17 cellular contexts compared by ENCODE assay signal in the genomic region with DNA sequence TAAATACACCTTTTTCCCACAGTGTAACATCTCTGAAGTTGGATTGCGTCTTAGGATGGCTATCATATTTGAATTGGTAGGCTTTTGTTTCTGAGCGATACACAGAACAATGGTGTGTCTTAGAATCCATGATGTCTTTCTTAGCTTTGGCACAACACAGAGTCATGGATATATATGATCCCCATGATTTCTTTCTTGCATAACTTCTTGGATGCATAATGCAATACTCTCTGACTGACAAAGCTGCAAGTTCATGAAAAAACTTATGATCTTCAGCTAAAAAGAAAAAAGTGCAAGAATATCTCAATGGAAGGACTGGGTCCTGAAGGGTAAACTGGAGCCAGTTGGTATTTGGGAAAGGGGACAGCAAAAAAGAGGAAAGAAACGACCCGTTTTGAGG.
"Had no signal": no experiment of that assay in that cellular context is flagged by ENCODE, and none has a peak within 500 bp of the region (broad histone marks: within the 10 kb centered on the region; RNA-seq: fewer than 3 reads in every experiment).

No MANE protein-coding gene starts in this region.

- H3K27ac ChIP-seq: epithelial cell of prostate, prostate gland had no signal

- H3K27ac Mint-ChIP-seq: activated T-cell treated with anti-CD3 and anti-CD28 coated beads, Interleukin-2, amount 50 U/mL, for 24 hours; stimulated activated naive B cell treated with anti-CD40 and anti-IgM and Interleukin-4, amounts not matched to agents 10 μg/mL and 1 μg/mL and 100 μg/mL, for 72 hours had no signal

- H3K9me3 ChIP-seq: prostate gland, spleen had no signal

- H3K4me1 ChIP-seq: prostate gland had no signal

- H3K36me3 ChIP-seq: prostate gland had no signal

- H3K9me3 Mint-ChIP-seq: activated T-cell treated with anti-CD3 and anti-CD28 coated beads, Interleukin-2, amount 50 U/mL, for 24 hours; naive B cell; stimulated activated naive B cell treated with anti-CD40 and anti-IgM and Interleukin-4, amounts not matched to agents 10 μg/mL and 1 μg/mL and 100 μg/mL, for 72 hours had no signal

- H3K36me3 Mint-ChIP-seq: naive B cell; stimulated activated naive B cell treated with anti-CD40 and anti-IgM and Interleukin-4, amounts not matched to agents 10 μg/mL and 1 μg/mL and 100 μg/mL, for 72 hours had no signal

- H3K4me3 Mint-ChIP-seq: activated T-cell treated with anti-CD3 and anti-CD28 coated beads, Interleukin-2, amount 50 U/mL, for 24 hours; stimulated activated naive B cell treated with anti-CD40 and anti-IgM and Interleukin-4, amounts not matched to agents 10 μg/mL and 1 μg/mL and 100 μg/mL, for 72 hours had no signal

- H3K4me3 ChIP-seq: lung, prostate gland, spleen had no signal

- ATAC-seq: activated CD4-positive, CD25-positive, alpha-beta regulatory T cell treated with anti-CD3 and anti-CD28 coated beads, Interleukin-2, amount 50 U/mL, for 24 hours; sciatic nerve; stimulated activated naive B cell treated with anti-CD40 and anti-IgM and Interleukin-4, amounts not matched to agents 10 μg/mL and 1 μg/mL and 100 μg/mL, for 72 hours had no signal

- DNase-seq: activated CD4-positive, alpha-beta T cell treated with anti-CD3 and anti-CD28 coated beads, Interleukin-2, amount 50 U/mL, for 4 hours; activated gamma-delta T cell; activated T-cell treated with anti-CD3 and anti-CD28 coated beads, Interleukin-2, amount 50 U/mL, for 24 hours; central memory CD4-positive, alpha-beta T cell; cortex of kidney; effector CD8-positive, alpha-beta T cell; hypothalamus; naive B cell; nucleus accumbens; stimulated activated CD4-positive, alpha-beta T cell treated with anti-CD3 and anti-CD28 coated beads, Interleukin-1b, Interleukin-23, amount 100 ng/mL, for 48 hours; stimulated activated naive B cell treated with anti-CD40 and anti-IgM and Interleukin-4, amounts not matched to agents 10 μg/mL and 1 μg/mL and 100 μg/mL, for 72 hours had no signal
